Comparison of ENCODE assay signal across 15 cellular contexts in genomic region chr10:68105820-68106219, GRCh38. TPM values are rescaled to one million over a fixed set of nuclear protein-coding genes. Genes with fewer than 3 reads are reported as not detected.
DNase-seq lines count a peak whose midpoint lies in the region; ATAC-seq and TF ChIP-seq lines count a peak whose summit lies in the region.
"Had no signal": no experiment of that assay in that cellular context is flagged by ENCODE, and none has a peak within 500 bp of the region (broad histone marks: within the 10 kb centered on the region; RNA-seq: fewer than 3 reads in every experiment).

No MANE protein-coding gene starts in this region.

- H3K4me3 ChIP-seq in OCI-LY1 (ENCODE audit: low read depth, low read length, poor library complexity, severe bottlenecking) (no peak overlapping the region), psoas muscle (peak overlapping the region; percentile 75)

- H3K9ac ChIP-seq in OCI-LY1 (ENCODE audit: low read length): no peak overlapping the region

- WGBS in psoas muscle, 3 donors: 25 to 30% (median 28%) methylated on average over 3 of the region's 3 CpGs

- no peak overlapping the region for H3K27ac ChIP-seq in OCI-LY1 (ENCODE audit: low read depth, low read length, poor library complexity, severe bottlenecking)
- peak overlapping the region; percentile 85 for H3K27ac ChIP-seq in psoas muscle
- H3K27ac ChIP-seq: HL-60 had no signal

- intact Hi-C loops in psoas muscle (cut with DNase I) (loop anchor here in 1 of 2 donors (2.0 kb wide), 1 partner anchor 17 kb away; no protein-coding TSS in a partner anchor), posterior vena cava (cut with DNase I) (no loop called here)

- H3K4me1 ChIP-seq in OCI-LY1 (ENCODE audit: insufficient read depth, low read length, severe bottlenecking) (no peaks in the 10 kb centered on the region), psoas muscle (peaks cover 26% of the 10 kb centered on the region)

- peak overlapping the region; percentile 40; the same call in 1 of the 2 replicates for H2AFZ ChIP-seq in OCI-LY1 (ENCODE audit: low read length)

- DNase-seq in GM04503 (ENCODE audit: low read depth): peak; percentile 53
- no peak for DNase-seq in chondrocyte (ENCODE audit: low spot score)
- DNase-seq in psoas muscle: peak in 1 of 2 donors; percentile 60
- DNase-seq in stimulated activated naive B cell treated with anti-CD40 and anti-IgM and Interleukin-4, amounts not matched to agents 10 μg/mL and 1 μg/mL and 100 μg/mL, for 72 hours: no peak
- no peak for DNase-seq in NCI-H345 (lab: John Stamatoyannopoulos, UW)
- DNase-seq in posterior vena cava (ENCODE audit: low spot score): no peak
- DNase-seq in iPS-NIHi11 (ENCODE audit: low spot score): no peak
- DNase-seq: naive B cell; NCI-H1436; stimulated activated CD4-positive, alpha-beta T cell treated with anti-CD3 and anti-CD28 coated beads, Interleukin-15, amount 100 ng/mL, for 24 hours; stimulated activated naive CD8-positive, alpha-beta T cell treated with anti-CD3 and anti-CD28 coated beads, Interleukin-15, amount 100 ng/mL, for 72 hours had no signal

- H3K9me2 ChIP-seq in OCI-LY1 (ENCODE audit: low read depth, low read length): no peaks in the 10 kb centered on the region

- H3F3A ChIP-seq in OCI-LY1 (ENCODE audit: insufficient read depth, low read length): no peaks in the 10 kb centered on the region

- H3K27ac Mint-ChIP-seq in chondrocyte (ENCODE audit: unreplicated experiment): peak overlapping the region; percentile 28
- no peak overlapping the region for H3K27ac Mint-ChIP-seq in stimulated activated naive B cell treated with anti-CD40 and anti-IgM and Interleukin-4, amounts not matched to agents 10 μg/mL and 1 μg/mL and 100 μg/mL, for 72 hours
- H3K27ac Mint-ChIP-seq: activated T-helper 2 cell treated with anti-CD3 and anti-CD28 coated beads, Interferon-gamma antibody, Interleukin-2, Interleukin-4, amounts not matched to agents 10 μg/mL and 5 μg/mL and 100 μg/mL, durations not matched to agents 14 hours and 24 hours and 36 hours; naive B cell; stimulated activated naive CD8-positive, alpha-beta T cell treated with anti-CD3 and anti-CD28 coated beads, Interleukin-15, amount 100 ng/mL, for 72 hours had no signal

- H3K27me3 Mint-ChIP-seq in chondrocyte (ENCODE audit: low read depth): no peaks in the 10 kb centered on the region
- H3K27me3 Mint-ChIP-seq in stimulated activated naive B cell treated with anti-CD40 and anti-IgM and Interleukin-4, amounts not matched to agents 10 μg/mL and 1 μg/mL and 100 μg/mL, for 72 hours: peaks cover 0 to 5% of the 10 kb centered on the region in 2 donors

- H3K9me3 ChIP-seq in OCI-LY1 (ENCODE audit: low read length) (no peaks in the 10 kb centered on the region), psoas muscle (no peaks in the 10 kb centered on the region)

- no peaks in the 10 kb centered on the region for H3K36me3 Mint-ChIP-seq in chondrocyte (ENCODE audit: low read depth)
- no peaks in the 10 kb centered on the region for H3K36me3 Mint-ChIP-seq in stimulated activated naive B cell treated with anti-CD40 and anti-IgM and Interleukin-4, amounts not matched to agents 10 μg/mL and 1 μg/mL and 100 μg/mL, for 72 hours
- H3K36me3 Mint-ChIP-seq: naive B cell had no signal

- no peaks in the 10 kb centered on the region for H3K9me3 Mint-ChIP-seq in chondrocyte (ENCODE audit: low read depth)
- no peaks in the 10 kb centered on the region for H3K9me3 Mint-ChIP-seq in stimulated activated naive B cell treated with anti-CD40 and anti-IgM and Interleukin-4, amounts not matched to agents 10 μg/mL and 1 μg/mL and 100 μg/mL, for 72 hours
- H3K9me3 Mint-ChIP-seq: activated T-helper 2 cell treated with anti-CD3 and anti-CD28 coated beads, Interferon-gamma antibody, Interleukin-2, Interleukin-4, amounts not matched to agents 10 μg/mL and 5 μg/mL and 100 μg/mL, durations not matched to agents 14 hours and 24 hours and 36 hours; naive B cell; stimulated activated naive CD8-positive, alpha-beta T cell treated with anti-CD3 and anti-CD28 coated beads, Interleukin-15, amount 100 ng/mL, for 72 hours had no signal

- TF ChIP-seq CTCF in OCI-LY1 (IDR thresholded peaks at IDR 0.05; ENCODE audit: low read length) (no peak), chondrocyte (IDR thresholded peaks at IDR 0.05) (no peak), psoas muscle (IDR thresholded peaks at IDR 0.05) (no peak)

- H4K20me1 ChIP-seq in OCI-LY1 (ENCODE audit: insufficient read depth, low read length): no peaks in the 10 kb centered on the region

- no peak overlapping the region for H3K4me3 Mint-ChIP-seq in chondrocyte (ENCODE audit: unreplicated experiment)
- H3K4me3 Mint-ChIP-seq in stimulated activated naive B cell treated with anti-CD40 and anti-IgM and Interleukin-4, amounts not matched to agents 10 μg/mL and 1 μg/mL and 100 μg/mL, for 72 hours: no peak overlapping the region
- H3K4me3 Mint-ChIP-seq: naive B cell; stimulated activated naive CD8-positive, alpha-beta T cell treated with anti-CD3 and anti-CD28 coated beads, Interleukin-15, amount 100 ng/mL, for 72 hours had no signal

- peaks cover 64% of the 10 kb centered on the region for H3K4me1 Mint-ChIP-seq in chondrocyte (ENCODE audit: low read depth)
- H3K4me1 Mint-ChIP-seq in stimulated activated naive B cell treated with anti-CD40 and anti-IgM and Interleukin-4, amounts not matched to agents 10 μg/mL and 1 μg/mL and 100 μg/mL, for 72 hours: no peaks in the 10 kb centered on the region
- H3K4me1 Mint-ChIP-seq: stimulated activated naive CD8-positive, alpha-beta T cell treated with anti-CD3 and anti-CD28 coated beads, Interleukin-15, amount 100 ng/mL, for 72 hours had no signal

- no peaks in the 10 kb centered on the region for H3K79me2 ChIP-seq in OCI-LY1 (ENCODE audit: insufficient read depth, low read length)

- no peaks in the 10 kb centered on the region for H3K36me3 ChIP-seq in OCI-LY1 (ENCODE audit: insufficient read depth, low read length)
- H3K36me3 ChIP-seq in psoas muscle (ENCODE audit: insufficient read depth in 1 of 2, low read depth in 1 of 2): no peaks in the 10 kb centered on the region

- peak; percentile 63 to 75 (median 73) for ATAC-seq in psoas muscle
- ATAC-seq in stimulated activated naive B cell treated with anti-CD40 and anti-IgM and Interleukin-4, amounts not matched to agents 10 μg/mL and 1 μg/mL and 100 μg/mL, for 72 hours (replicated peaks): no peak
- ATAC-seq: activated CD4-positive, CD25-positive, alpha-beta regulatory T cell treated with anti-CD3 and anti-CD28 coated beads, Interleukin-2, amount 50 U/mL, for 24 hours; stimulated activated naive CD8-positive, alpha-beta T cell treated with anti-CD3 and anti-CD28 coated beads, Interleukin-15, amount 100 ng/mL, for 72 hours had no signal

- H3K4me2 ChIP-seq in OCI-LY1 (ENCODE audit: low read length): no peak overlapping the region

- H3K27me3 ChIP-seq in OCI-LY1 (ENCODE audit: insufficient read depth, low read length) (no peaks in the 10 kb centered on the region), psoas muscle (ENCODE audit: insufficient read depth in 3 of 3, low read length in 2 of 3) (no peaks in the 10 kb centered on the region)

RNA-seq across cellular contexts. Expression of gene MYPN, which starts 3.5 kb away (rescaled TPM):
- total RNA-seq in chondrocyte (0.08 to 1.5 TPM (median 0.10 TPM) in 3 replicates), psoas muscle (100 to 1,000 TPM; 216 to 376 (median 312) TPM), posterior vena cava (1 to 10 TPM in 1 of 2 donors, under 1 TPM in 1; 0.23 to 2.5 TPM)
- polyA plus RNA-seq in psoas muscle: 100 to 1,000 TPM in 1 of 3 donors, 10 to 100 TPM in 2; 24.3 to 117 (median 97.4) TPM
- total RNA-seq: activated T-helper 2 cell treated with anti-CD3 and anti-CD28 coated beads, Interferon-gamma antibody, Interleukin-2, Interleukin-4, amounts not matched to agents 10 μg/mL and 5 μg/mL and 100 μg/mL, durations not matched to agents 14 hours and 24 hours and 36 hours had no signal

RNA-seq across cellular contexts. Expression of gene HERC4, which starts 30.7 kb away (rescaled TPM):
- total RNA-seq in chondrocyte: 41.6 to 55.0 TPM (median 42.5 TPM) in 3 replicates
- 10 to 100 TPM; 15.1 to 29.4 (median 20.6) TPM for total RNA-seq in psoas muscle
- polyA plus RNA-seq in psoas muscle: 10 to 100 TPM in 2 of 3 donors, 1 to 10 TPM in 1; 8.8 to 23.7 (median 17.6) TPM
- 10 to 100 TPM; 50.4 to 72.0 TPM for total RNA-seq in posterior vena cava

Comparison
In these comparisons a context has a peak if more than half of its experiments do, and no peak if none do; other contexts are left out.
1. ATAC-seq: peak in psoas muscle (4 of 4); none in stimulated activated naive B cell treated with anti-CD40 and anti-IgM and Interleukin-4, amounts not matched to agents 10 μg/mL and 1 μg/mL and 100 μg/mL, for 72 hours (0 of 2).
2. RNA of gene MYPN, which starts 3.5 kb away (total RNA-seq): 216 to 376 TPM in psoas muscle; 0.23 to 2.5 TPM in posterior vena cava and 0.08 to 1.5 TPM in chondrocyte; every median in the first group is over 10 times any median in the second.